16 cellular contexts compared by ENCODE assay signal in genomic region chr4:105154576-105154975, GRCh38. TPM values are rescaled to one million over a fixed set of nuclear protein-coding genes. Genes with fewer than 3 reads are reported as not detected.
DNase-seq lines count a peak whose midpoint lies in the region; ATAC-seq and TF ChIP-seq lines count a peak whose summit lies in the region.
"Had no signal": no experiment of that assay in that cellular context is flagged by ENCODE, and none has a peak within 500 bp of the region (broad histone marks: within the 10 kb centered on the region; RNA-seq: fewer than 3 reads in every experiment).

No MANE protein-coding gene starts in this region.

- no peaks in the 10 kb centered on the region for H3K36me3 ChIP-seq in colonic mucosa
- H3K36me3 ChIP-seq: Peyer's patch had no signal

- ATAC-seq in left colon (peak; percentile 87), GM19035 (IDR thresholded peaks at IDR 0.05; ENCODE audit: unreplicated experiment) (no peak)
- ATAC-seq: CD8-positive, alpha-beta T cell; Right ventricle myocardium inferior had no signal

- CTCF ChIA-PET in RWPE1 (lab: Yijun Ruan, JAX) = no interaction called here

- no peak overlapping the region for H3K9ac ChIP-seq in colonic mucosa (ENCODE audit: low read depth in 2 of 2, low read length in 2 of 2)

- no peaks in the 10 kb centered on the region for H3K9me3 ChIP-seq in colonic mucosa
- H3K9me3 ChIP-seq: Peyer's patch had no signal

- no peaks in the 10 kb centered on the region for H3K4me1 ChIP-seq in colonic mucosa

- TF ChIP-seq CTCF in RWPE1 (conservative IDR thresholded peaks at IDR 0.05; ENCODE audit: low read depth) = no peak
- TF ChIP-seq CTCF in colonic mucosa (IDR thresholded peaks at IDR 0.05) = no peak

- DNase-seq in RWPE1 (ENCODE audit: low spot score) (no peak), colonic mucosa (peak; percentile 62), left colon (peak; percentile 32 to 41), SKM-1 treated with dmso at 0.1 percent for 144 hours (lab: John Stamatoyannopoulos, UW; ENCODE audit: unreplicated experiment) (no peak), islet precursor cell (no peak), SIG-M5 (lab: John Stamatoyannopoulos, UW) (no peak)
- DNase-seq: Calu3; CD8-positive, alpha-beta T cell; DMS153; Karpas-422; NCI-H1694 treated with DMSO at 0.1 percent for 48 hours; NCI-H446; NCI-H526; Peyer's patch had no signal

- no peaks in the 10 kb centered on the region for H3K27me3 ChIP-seq in colonic mucosa
- H3K27me3 ChIP-seq: Peyer's patch had no signal

- intact Hi-C loops in colonic mucosa (cut with DNase I) (no loop called here), left colon (cut with DNase I, micrococcal nuclease) (no loop called here)

- H3K27ac ChIP-seq in RWPE1 (peak overlapping the region; percentile 49), colonic mucosa (no peak overlapping the region)
- H3K27ac ChIP-seq: Peyer's patch had no signal

- H3K4me3 ChIP-seq in colonic mucosa = no peak overlapping the region
- H3K4me3 ChIP-seq: Peyer's patch had no signal

- POLR2A ChIA-PET in RWPE1 (lab: Yijun Ruan, JAX; ENCODE audit: low non-redundant PET) = interaction anchor here (0.6 kb wide), 1 partner anchor 319 kb away, joined by 3 read pairs; the partner anchor contains the start of gene PPA2

RNA-seq across cellular contexts. Expression of gene TET2, which starts 7.9 kb away (rescaled TPM):
- 10 to 100 TPM; 20.0 to 30.1 TPM for total RNA-seq in colonic mucosa
- 10 to 100 TPM; 30.8 to 31.2 TPM for total RNA-seq in left colon

Comparison
In these comparisons a context has a peak if more than half of its experiments do, and no peak if none do; other contexts are left out.
1. DNase-seq: peak in colonic mucosa (single experiment) and left colon (2 of 2); none in RWPE1 (single experiment), SKM-1 treated with dmso at 0.1 percent for 144 hours (single experiment), islet precursor cell (single experiment) and SIG-M5 (single experiment).